In genomic region chr4:142700521-142700920, GRCh38 we compare ENCODE assay signal across 15 cellular contexts.
A peak's percentile ranks its signal among the peaks of the same experiment; 100 is the strongest.
DNase-seq lines count a peak whose midpoint lies in the region; ATAC-seq and TF ChIP-seq lines count a peak whose summit lies in the region.
"Had no signal": no experiment of that assay in that cellular context is flagged by ENCODE, and none has a peak within 500 bp of the region (broad histone marks: within the 10 kb centered on the region; RNA-seq: fewer than 3 reads in every experiment).

No MANE protein-coding gene starts in this region.

- H3K4me3 Mint-ChIP-seq in activated naive CD4-positive, alpha-beta T cell treated with anti-CD3 and anti-CD28 coated beads for 36 hours: no peak overlapping the region
- H3K4me3 Mint-ChIP-seq in activated CD8-positive, alpha-beta T cell treated with anti-CD3 and anti-CD28 coated beads, Interleukin-2, amount 10 ng/mL, durations not matched to agents 7 days and 5 days: peak overlapping the region; percentile 2
- H3K4me3 Mint-ChIP-seq in naive thymus-derived CD4-positive, alpha-beta T cell: peak overlapping the region; percentile 4 to 88 (median 71)
- H3K4me3 Mint-ChIP-seq: H9 had no signal

- no peak for TF ChIP-seq CTCF in DND-41 (IDR thresholded peaks at IDR 0.05; ENCODE audit: borderline replicate concordance, extremely low read depth, low read length, poor library complexity, severe bottlenecking)

- intact Hi-C loops in activated naive CD4-positive, alpha-beta T cell treated with anti-CD3 and anti-CD28 coated beads for 36 hours (cut with micrococcal nuclease): no loop called here
- intact Hi-C loops in naive thymus-derived CD4-positive, alpha-beta T cell (cut with micrococcal nuclease): loop anchor here (1.0 to 10.0 kb wide), 5 partner anchors 20 to 484 kb away; partner anchors contain the start of gene USP38 (in 1 of the 2)

- no peaks in the 10 kb centered on the region for H3K36me3 ChIP-seq in DND-41 (ENCODE audit: insufficient read depth, low read length)
- H3K36me3 ChIP-seq in naive thymus-derived CD4-positive, alpha-beta T cell (ENCODE audit: control insufficient read depth in 2 of 3, insufficient read depth in 3 of 3, low read length in 3 of 3): no peaks in the 10 kb centered on the region

- H3K9me3 Mint-ChIP-seq in activated naive CD4-positive, alpha-beta T cell treated with anti-CD3 and anti-CD28 coated beads for 36 hours: no peaks in the 10 kb centered on the region
- no peaks in the 10 kb centered on the region for H3K9me3 Mint-ChIP-seq in activated CD8-positive, alpha-beta T cell treated with anti-CD3 and anti-CD28 coated beads, Interleukin-2, amount 10 ng/mL, durations not matched to agents 7 days and 5 days (ENCODE audit: insufficient read depth)
- H3K9me3 Mint-ChIP-seq in naive thymus-derived CD4-positive, alpha-beta T cell: peaks cover 0 to 26% (median 4%) of the 10 kb centered on the region in 11 donors
- H3K9me3 Mint-ChIP-seq: H9 had no signal

- POLR2A ChIA-PET in activated CD8-positive, alpha-beta T cell treated with anti-CD3 and anti-CD28 coated beads, Interleukin-2, amount 10 ng/mL, durations not matched to agents 7 days and 5 days (lab: Charles Lee): interaction anchor here (0.8 kb wide), 1 partner anchor 533 kb away, joined by 3 read pairs; no protein-coding TSS in a partner anchor
- POLR2A ChIA-PET in naive thymus-derived CD4-positive, alpha-beta T cell (lab: Charles Lee): interaction anchor here (0.7 to 12.4 kb wide), 6 partner anchors 17 to 346 kb away, joined by 3 to 135 read pairs (median 4); no protein-coding TSS in a partner anchor

- no peaks in the 10 kb centered on the region for H3K27me3 Mint-ChIP-seq in activated naive CD4-positive, alpha-beta T cell treated with anti-CD3 and anti-CD28 coated beads for 36 hours (ENCODE audit: low read depth)
- H3K27me3 Mint-ChIP-seq in activated CD8-positive, alpha-beta T cell treated with anti-CD3 and anti-CD28 coated beads, Interleukin-2, amount 10 ng/mL, durations not matched to agents 7 days and 5 days (ENCODE audit: low read depth): no peaks in the 10 kb centered on the region
- H3K27me3 Mint-ChIP-seq in naive thymus-derived CD4-positive, alpha-beta T cell: no peaks in the 10 kb centered on the region

- peaks cover 7% of the 10 kb centered on the region for H3K36me3 Mint-ChIP-seq in activated naive CD4-positive, alpha-beta T cell treated with anti-CD3 and anti-CD28 coated beads for 36 hours (ENCODE audit: low read depth)
- peaks cover 29% of the 10 kb centered on the region for H3K36me3 Mint-ChIP-seq in activated CD8-positive, alpha-beta T cell treated with anti-CD3 and anti-CD28 coated beads, Interleukin-2, amount 10 ng/mL, durations not matched to agents 7 days and 5 days (ENCODE audit: low read depth)
- H3K36me3 Mint-ChIP-seq in naive thymus-derived CD4-positive, alpha-beta T cell: peaks cover 5 to 25% (median 7%) of the 10 kb centered on the region in 5 donors

- DNase-seq in activated naive CD4-positive, alpha-beta T cell treated with anti-CD3 and anti-CD28 coated beads for 36 hours: no peak
- DNase-seq in activated naive CD4-positive, alpha-beta T cell (lab: John Stamatoyannopoulos, UW): no peak
- no peak for DNase-seq in DND-41
- DNase-seq in activated CD8-positive, alpha-beta T cell treated with anti-CD3 and anti-CD28 coated beads, Interleukin-2, amount 10 ng/mL, durations not matched to agents 7 days and 5 days: no peak
- peak in 6 of 9 donors; percentile 36 to 71 (median 57) for DNase-seq in naive thymus-derived CD4-positive, alpha-beta T cell
- no peak for DNase-seq in amygdala (lab: John Stamatoyannopoulos, UW)
- no peak for DNase-seq in NCI-H1105 treated with DMSO at 0.1 percent for 48 hours (lab: John Stamatoyannopoulos, UW)
- DNase-seq in NOMO-1 treated with DMSO at 0.1 percent for 48 hours (lab: John Stamatoyannopoulos, UW; ENCODE audit: unreplicated experiment): no peak
- DNase-seq: DMS 273 treated with DMSO at 0.1 percent for 48 hours, EL, H9, NCI-H1417, NCI-H2081, NCI-H524, SIG-M5 had no signal

- H3K4me2 ChIP-seq in DND-41 (ENCODE audit: insufficient read depth, low read length): peak overlapping the region; percentile 55

- H3K4me1 ChIP-seq in DND-41 (ENCODE audit: insufficient read depth, low read length): peaks cover 100% of the 10 kb centered on the region
- peaks cover 62 to 96% of the 10 kb centered on the region in 2 donors for H3K4me1 ChIP-seq in naive thymus-derived CD4-positive, alpha-beta T cell (ENCODE audit: control insufficient read depth in 2 of 2, insufficient read depth in 2 of 2, low read length in 2 of 2)

- H3K9me3 ChIP-seq in DND-41 (ENCODE audit: insufficient read depth, low read length, severe bottlenecking): no peaks in the 10 kb centered on the region
- no peaks in the 10 kb centered on the region for H3K9me3 ChIP-seq in naive thymus-derived CD4-positive, alpha-beta T cell (ENCODE audit: control insufficient read depth in 2 of 3, low read length in 3 of 3)

- H3K27ac Mint-ChIP-seq in activated naive CD4-positive, alpha-beta T cell treated with anti-CD3 and anti-CD28 coated beads for 36 hours: peak overlapping the region; percentile 62
- no peak overlapping the region for H3K27ac Mint-ChIP-seq in activated CD8-positive, alpha-beta T cell treated with anti-CD3 and anti-CD28 coated beads, Interleukin-2, amount 10 ng/mL, durations not matched to agents 7 days and 5 days
- peak overlapping the region in 8 of 9 donors; percentile 40 to 98 (median 94) for H3K27ac Mint-ChIP-seq in naive thymus-derived CD4-positive, alpha-beta T cell
- H3K27ac Mint-ChIP-seq: H9 had no signal

- no peak overlapping the region for H2AFZ ChIP-seq in DND-41 (ENCODE audit: low read depth, low read length)

- peak overlapping the region; percentile 93 for H3K27ac ChIP-seq in DND-41 (ENCODE audit: low read length)
- H3K27ac ChIP-seq in naive thymus-derived CD4-positive, alpha-beta T cell (ENCODE audit: low read depth, low read length): peak overlapping the region; percentile 59

- ATAC-seq in DND-41 (ENCODE audit: insufficient read depth, low read depth): 0 out of 3 replicates have a peak, but pooled peaks have one; percentile 2
- ATAC-seq in activated CD8-positive, alpha-beta T cell treated with anti-CD3 and anti-CD28 coated beads, Interleukin-2, amount 10 ng/mL, durations not matched to agents 7 days and 5 days: no peak
- no peak for ATAC-seq in naive thymus-derived CD4-positive, alpha-beta T cell

- peak overlapping the region in 1 of 2 experiments; percentile 31; a peak in 1 of 4 replicates for H3K4me3 ChIP-seq in DND-41 (ENCODE audit: low read depth in 1 of 2, low read length in 2 of 2)
- H3K4me3 ChIP-seq in naive thymus-derived CD4-positive, alpha-beta T cell (ENCODE audit: low read length): no peak overlapping the region

- peaks cover 58% of the 10 kb centered on the region for H3K4me1 Mint-ChIP-seq in activated naive CD4-positive, alpha-beta T cell treated with anti-CD3 and anti-CD28 coated beads for 36 hours (ENCODE audit: low read depth)
- peaks cover 55% of the 10 kb centered on the region for H3K4me1 Mint-ChIP-seq in activated CD8-positive, alpha-beta T cell treated with anti-CD3 and anti-CD28 coated beads, Interleukin-2, amount 10 ng/mL, durations not matched to agents 7 days and 5 days (ENCODE audit: low read depth)
- H3K4me1 Mint-ChIP-seq in naive thymus-derived CD4-positive, alpha-beta T cell: peaks cover 44 to 68% (median 64%) of the 10 kb centered on the region in 7 donors
- H3K4me1 Mint-ChIP-seq: H9 had no signal

- no peaks in the 10 kb centered on the region for H4K20me1 ChIP-seq in DND-41 (ENCODE audit: insufficient read depth, low read length)

- CTCF ChIA-PET in activated naive CD4-positive, alpha-beta T cell treated with anti-CD3 and anti-CD28 coated beads for 36 hours (lab: Charles Lee): no interaction called here
- CTCF ChIA-PET in activated CD8-positive, alpha-beta T cell treated with anti-CD3 and anti-CD28 coated beads, Interleukin-2, amount 10 ng/mL, durations not matched to agents 7 days and 5 days (lab: Charles Lee): no interaction called here
- CTCF ChIA-PET in naive thymus-derived CD4-positive, alpha-beta T cell (lab: Charles Lee): interaction anchor here (0.5 to 0.8 kb wide), 3 partner anchors 132 to 348 kb away, joined by 3 read pairs; no protein-coding TSS in a partner anchor

- no peaks in the 10 kb centered on the region for H3K27me3 ChIP-seq in DND-41 (ENCODE audit: insufficient read depth, low read length, poor library complexity)
- H3K27me3 ChIP-seq in naive thymus-derived CD4-positive, alpha-beta T cell (ENCODE audit: control insufficient read depth in 2 of 2, insufficient read depth in 2 of 2, low read length in 2 of 2): no peaks in the 10 kb centered on the region

- peaks cover 17% of the 10 kb centered on the region for H3K79me2 ChIP-seq in DND-41 (ENCODE audit: insufficient read depth, low read length)

- H3K9ac ChIP-seq in DND-41 (ENCODE audit: low read depth, low read length): peak overlapping the region; percentile 60

Comparison
In these comparisons a context has a peak if more than half of its experiments do, and no peak if none do; other contexts are left out.
1. DNase-seq: peak in naive thymus-derived CD4-positive, alpha-beta T cell (6 of 9); none in activated naive CD4-positive, alpha-beta T cell treated with anti-CD3 and anti-CD28 coated beads for 36 hours (single experiment), activated naive CD4-positive, alpha-beta T cell (0 of 4), DND-41 (single experiment), activated CD8-positive, alpha-beta T cell treated with anti-CD3 and anti-CD28 coated beads, Interleukin-2, amount 10 ng/mL, durations not matched to agents 7 days and 5 days (single experiment), amygdala (0 of 56), NCI-H1105 treated with DMSO at 0.1 percent for 48 hours (single experiment) and NOMO-1 treated with DMSO at 0.1 percent for 48 hours (single experiment).